Comparison of ENCODE assay signal across 19 cellular contexts in the genomic region with DNA sequence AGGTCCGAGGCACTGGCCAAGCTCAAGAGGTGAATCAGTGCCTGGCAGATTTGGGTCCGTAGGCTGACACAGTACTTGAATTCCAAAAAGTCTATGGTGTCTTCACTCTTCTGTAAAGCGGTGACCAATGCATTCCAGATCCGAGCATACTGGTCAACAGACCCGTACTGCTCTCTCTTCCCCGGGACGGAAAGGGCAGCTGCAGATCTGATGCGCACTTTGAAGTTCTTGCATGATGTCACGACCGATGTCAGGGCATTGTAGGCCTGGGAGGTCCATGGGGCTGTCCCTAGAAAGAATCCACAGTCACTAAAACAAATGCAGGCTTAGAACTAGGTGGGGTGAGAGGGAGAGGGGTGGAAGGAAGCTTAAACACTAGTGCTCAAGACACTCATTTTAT. TPM values are rescaled to one million over a fixed set of nuclear protein-coding genes. Genes with fewer than 3 reads are reported as not detected.
DNase-seq lines count a peak whose midpoint lies in the region; ATAC-seq, FAIRE-seq and TF ChIP-seq lines count a peak whose summit lies in the region.
"Had no signal": no experiment of that assay in that cellular context is flagged by ENCODE, and none has a peak within 500 bp of the region (broad histone marks: within the 10 kb centered on the region; RNA-seq: fewer than 3 reads in every experiment).

No MANE protein-coding gene starts in this region.

- POLR2A ChIA-PET in activated CD8-positive, alpha-beta T cell treated with anti-CD3 and anti-CD28 coated beads, Interleukin-2, amount 10 ng/mL, durations not matched to agents 7 days and 5 days (lab: Charles Lee): no interaction called here
- POLR2A ChIA-PET in activated CD8-positive, alpha-beta T cell treated with anti-CD3 and anti-CD28 coated beads for 36 hours (lab: Charles Lee): interaction anchor here (0.5 to 0.6 kb wide), 3 partner anchors 27 to 113 kb away, joined by 3 read pairs; no protein-coding TSS in a partner anchor
- POLR2A ChIA-PET in activated CD4-positive, alpha-beta T cell treated with anti-CD3 and anti-CD28 coated beads, Interleukin-2, amount 10 ng/mL, durations not matched to agents 7 days and 5 days (lab: Charles Lee): no interaction called here

- peak overlapping the region; percentile 16 for H3K27ac Mint-ChIP-seq in activated CD8-positive, alpha-beta T cell treated with anti-CD3 and anti-CD28 coated beads, Interleukin-2, amount 10 ng/mL, durations not matched to agents 7 days and 5 days
- H3K27ac Mint-ChIP-seq in activated CD8-positive, alpha-beta T cell treated with anti-CD3 and anti-CD28 coated beads for 36 hours: no peak overlapping the region
- no peak overlapping the region for H3K27ac Mint-ChIP-seq in activated CD4-positive, alpha-beta T cell treated with anti-CD3 and anti-CD28 coated beads, Interleukin-2, amount 10 ng/mL, durations not matched to agents 7 days and 5 days
- H3K27ac Mint-ChIP-seq: B cell; CD8-positive, alpha-beta T cell had no signal

- intact Hi-C loops in activated CD8-positive, alpha-beta T cell treated with anti-CD3 and anti-CD28 coated beads for 36 hours (cut with micrococcal nuclease): no loop called here
- intact Hi-C loops in posterior vena cava (cut with DNase I): loop anchor here in 1 of 2 donors (10.0 kb wide), 1 partner anchor 129 kb away; no protein-coding TSS in a partner anchor

- no peak overlapping the region for H3K4me3 Mint-ChIP-seq in activated CD8-positive, alpha-beta T cell treated with anti-CD3 and anti-CD28 coated beads, Interleukin-2, amount 10 ng/mL, durations not matched to agents 7 days and 5 days
- no peak overlapping the region for H3K4me3 Mint-ChIP-seq in activated CD8-positive, alpha-beta T cell treated with anti-CD3 and anti-CD28 coated beads for 36 hours
- no peak overlapping the region for H3K4me3 Mint-ChIP-seq in activated CD4-positive, alpha-beta T cell treated with anti-CD3 and anti-CD28 coated beads, Interleukin-2, amount 10 ng/mL, durations not matched to agents 7 days and 5 days
- H3K4me3 Mint-ChIP-seq: B cell; CD4-positive, CD25-positive, alpha-beta regulatory T cell; CD8-positive, alpha-beta T cell had no signal

- CTCF ChIA-PET in activated CD8-positive, alpha-beta T cell treated with anti-CD3 and anti-CD28 coated beads, Interleukin-2, amount 10 ng/mL, durations not matched to agents 7 days and 5 days (lab: Charles Lee): interaction anchor here (1.4 kb wide), 1 partner anchor 18 kb away, joined by 4 read pairs; no protein-coding TSS in a partner anchor
- CTCF ChIA-PET in activated CD8-positive, alpha-beta T cell treated with anti-CD3 and anti-CD28 coated beads for 36 hours (lab: Charles Lee): no interaction called here
- CTCF ChIA-PET in activated CD4-positive, alpha-beta T cell treated with anti-CD3 and anti-CD28 coated beads, Interleukin-2, amount 10 ng/mL, durations not matched to agents 7 days and 5 days (lab: Charles Lee): no interaction called here

- ATAC-seq in activated CD8-positive, alpha-beta T cell treated with anti-CD3 and anti-CD28 coated beads, Interleukin-2, amount 10 ng/mL, durations not matched to agents 7 days and 5 days: no peak
- no peak for ATAC-seq in activated CD8-positive, alpha-beta T cell treated with anti-CD3 and anti-CD28 coated beads for 36 hours
- ATAC-seq: CD8-positive, alpha-beta T cell had no signal

- no peaks in the 10 kb centered on the region for H3K9me3 Mint-ChIP-seq in activated CD8-positive, alpha-beta T cell treated with anti-CD3 and anti-CD28 coated beads, Interleukin-2, amount 10 ng/mL, durations not matched to agents 7 days and 5 days (ENCODE audit: insufficient read depth)
- no peaks in the 10 kb centered on the region for H3K9me3 Mint-ChIP-seq in activated CD8-positive, alpha-beta T cell treated with anti-CD3 and anti-CD28 coated beads for 36 hours
- no peaks in the 10 kb centered on the region for H3K9me3 Mint-ChIP-seq in activated CD4-positive, alpha-beta T cell treated with anti-CD3 and anti-CD28 coated beads, Interleukin-2, amount 10 ng/mL, durations not matched to agents 7 days and 5 days
- H3K9me3 Mint-ChIP-seq: CD4-positive, CD25-positive, alpha-beta regulatory T cell; CD8-positive, alpha-beta T cell had no signal

- peak; percentile 52 for FAIRE-seq in HTR-8/SVneo (lab: Jason Lieb, UNC)
- FAIRE-seq: A204.1, G401.6, GM12892, H1 had no signal

- no peak for TF ChIP-seq CTCF in activated CD8-positive, alpha-beta T cell treated with anti-CD3 and anti-CD28 coated beads for 36 hours (IDR thresholded peaks at IDR 0.05)

- H3K27me3 Mint-ChIP-seq in activated CD8-positive, alpha-beta T cell treated with anti-CD3 and anti-CD28 coated beads, Interleukin-2, amount 10 ng/mL, durations not matched to agents 7 days and 5 days (ENCODE audit: low read depth): peaks cover 6% of the 10 kb centered on the region
- H3K27me3 Mint-ChIP-seq in activated CD8-positive, alpha-beta T cell treated with anti-CD3 and anti-CD28 coated beads for 36 hours: no peaks in the 10 kb centered on the region
- H3K27me3 Mint-ChIP-seq in activated CD4-positive, alpha-beta T cell treated with anti-CD3 and anti-CD28 coated beads, Interleukin-2, amount 10 ng/mL, durations not matched to agents 7 days and 5 days: no peaks in the 10 kb centered on the region
- H3K27me3 Mint-ChIP-seq: B cell; CD4-positive, CD25-positive, alpha-beta regulatory T cell had no signal

- no peaks in the 10 kb centered on the region for H3K4me1 Mint-ChIP-seq in activated CD8-positive, alpha-beta T cell treated with anti-CD3 and anti-CD28 coated beads, Interleukin-2, amount 10 ng/mL, durations not matched to agents 7 days and 5 days (ENCODE audit: low read depth)
- H3K4me1 Mint-ChIP-seq in activated CD8-positive, alpha-beta T cell treated with anti-CD3 and anti-CD28 coated beads for 36 hours (ENCODE audit: low read depth): no peaks in the 10 kb centered on the region
- no peaks in the 10 kb centered on the region for H3K4me1 Mint-ChIP-seq in activated CD4-positive, alpha-beta T cell treated with anti-CD3 and anti-CD28 coated beads, Interleukin-2, amount 10 ng/mL, durations not matched to agents 7 days and 5 days
- H3K4me1 Mint-ChIP-seq: B cell; CD4-positive, CD25-positive, alpha-beta regulatory T cell had no signal

- peaks cover 30% of the 10 kb centered on the region for H3K36me3 Mint-ChIP-seq in activated CD8-positive, alpha-beta T cell treated with anti-CD3 and anti-CD28 coated beads, Interleukin-2, amount 10 ng/mL, durations not matched to agents 7 days and 5 days (ENCODE audit: low read depth)
- H3K36me3 Mint-ChIP-seq in activated CD8-positive, alpha-beta T cell treated with anti-CD3 and anti-CD28 coated beads for 36 hours (ENCODE audit: low read depth): peaks cover 28% of the 10 kb centered on the region
- H3K36me3 Mint-ChIP-seq in activated CD4-positive, alpha-beta T cell treated with anti-CD3 and anti-CD28 coated beads, Interleukin-2, amount 10 ng/mL, durations not matched to agents 7 days and 5 days (ENCODE audit: low read depth): peaks cover 26% of the 10 kb centered on the region

- DNase-seq in activated CD8-positive, alpha-beta T cell treated with anti-CD3 and anti-CD28 coated beads, Interleukin-2, amount 10 ng/mL, durations not matched to agents 7 days and 5 days: no peak
- no peak for DNase-seq in activated CD8-positive, alpha-beta T cell treated with anti-CD3 and anti-CD28 coated beads for 36 hours
- DNase-seq in HTR-8/SVneo (ENCODE audit: insufficient read length, low spot score): no peak
- peak; percentile 56 for DNase-seq in posterior vena cava (ENCODE audit: low spot score)
- DNase-seq in hypothalamus (lab: John Stamatoyannopoulos, UW): no peak
- DNase-seq in activated CD4-positive, alpha-beta T cell treated with anti-CD3 and anti-CD28 coated beads, Interleukin-2, amount 10 ng/mL, durations not matched to agents 7 days and 5 days: no peak
- DNase-seq: Caco-2; CD4-positive, CD25-positive, alpha-beta regulatory T cell; CD8-positive, alpha-beta T cell; DMS153; DND-41; GM23248; H7; HCEC 1CT had no signal

RNA-seq across cellular contexts. Expression of a gene that starts 34.9 kb away (rescaled TPM):
- 10 to 100 TPM; 18.3 to 20.1 TPM for total RNA-seq in activated CD8-positive, alpha-beta T cell treated with anti-CD3 and anti-CD28 coated beads, Interleukin-2, amount 10 ng/mL, durations not matched to agents 7 days and 5 days
- total RNA-seq in activated CD8-positive, alpha-beta T cell treated with anti-CD3 and anti-CD28 coated beads for 36 hours: 10 to 100 TPM; 27.7 to 29.0 TPM
- total RNA-seq in posterior vena cava: 10 to 100 TPM; 13.1 to 16.3 TPM
- 10 to 100 TPM; 18.7 to 19.0 TPM for total RNA-seq in activated CD4-positive, alpha-beta T cell treated with anti-CD3 and anti-CD28 coated beads, Interleukin-2, amount 10 ng/mL, durations not matched to agents 7 days and 5 days
